Comparison of ENCODE assay signal across 1 cellular context in the genomic region with DNA sequence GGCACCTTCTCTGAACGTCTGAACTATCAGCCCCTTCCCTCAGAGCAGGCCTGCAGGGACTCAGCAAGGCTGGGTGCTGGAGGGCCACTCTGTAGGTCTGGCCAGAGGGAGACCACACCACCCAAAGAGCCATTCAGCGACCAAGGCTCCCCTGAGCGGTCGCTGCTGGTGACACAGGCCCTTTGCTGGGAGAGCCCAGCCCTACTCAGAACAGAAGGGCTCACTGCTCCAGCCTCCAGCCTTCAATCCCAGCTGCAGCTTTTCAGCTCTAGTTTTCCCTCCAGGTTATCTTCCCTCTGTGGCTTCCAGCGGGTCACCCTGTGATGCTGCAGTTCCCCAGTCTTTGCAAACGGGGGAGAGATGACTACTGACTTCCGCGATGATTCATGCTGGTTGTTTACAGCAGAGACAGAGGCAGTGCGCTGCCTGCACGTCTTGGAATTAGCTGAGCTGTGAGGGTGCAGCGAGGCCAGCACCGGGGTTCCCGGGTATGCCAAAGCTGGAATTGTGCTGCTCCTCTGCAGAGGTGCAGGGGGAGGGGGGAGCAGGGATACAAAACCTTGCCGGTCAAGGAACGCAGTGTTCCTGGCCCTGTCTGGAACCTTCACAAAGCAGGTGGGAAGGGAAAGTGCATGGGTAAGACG.
TF ChIP-seq lines count a peak whose summit lies in the region.

No MANE protein-coding gene starts in this region.

TF ChIP-seq in HepG2, 621 proteins besides CTCF, POLR2A, EP300 and RAD21 (continued from another document):
- TF ChIP-seq, protein P1, sequence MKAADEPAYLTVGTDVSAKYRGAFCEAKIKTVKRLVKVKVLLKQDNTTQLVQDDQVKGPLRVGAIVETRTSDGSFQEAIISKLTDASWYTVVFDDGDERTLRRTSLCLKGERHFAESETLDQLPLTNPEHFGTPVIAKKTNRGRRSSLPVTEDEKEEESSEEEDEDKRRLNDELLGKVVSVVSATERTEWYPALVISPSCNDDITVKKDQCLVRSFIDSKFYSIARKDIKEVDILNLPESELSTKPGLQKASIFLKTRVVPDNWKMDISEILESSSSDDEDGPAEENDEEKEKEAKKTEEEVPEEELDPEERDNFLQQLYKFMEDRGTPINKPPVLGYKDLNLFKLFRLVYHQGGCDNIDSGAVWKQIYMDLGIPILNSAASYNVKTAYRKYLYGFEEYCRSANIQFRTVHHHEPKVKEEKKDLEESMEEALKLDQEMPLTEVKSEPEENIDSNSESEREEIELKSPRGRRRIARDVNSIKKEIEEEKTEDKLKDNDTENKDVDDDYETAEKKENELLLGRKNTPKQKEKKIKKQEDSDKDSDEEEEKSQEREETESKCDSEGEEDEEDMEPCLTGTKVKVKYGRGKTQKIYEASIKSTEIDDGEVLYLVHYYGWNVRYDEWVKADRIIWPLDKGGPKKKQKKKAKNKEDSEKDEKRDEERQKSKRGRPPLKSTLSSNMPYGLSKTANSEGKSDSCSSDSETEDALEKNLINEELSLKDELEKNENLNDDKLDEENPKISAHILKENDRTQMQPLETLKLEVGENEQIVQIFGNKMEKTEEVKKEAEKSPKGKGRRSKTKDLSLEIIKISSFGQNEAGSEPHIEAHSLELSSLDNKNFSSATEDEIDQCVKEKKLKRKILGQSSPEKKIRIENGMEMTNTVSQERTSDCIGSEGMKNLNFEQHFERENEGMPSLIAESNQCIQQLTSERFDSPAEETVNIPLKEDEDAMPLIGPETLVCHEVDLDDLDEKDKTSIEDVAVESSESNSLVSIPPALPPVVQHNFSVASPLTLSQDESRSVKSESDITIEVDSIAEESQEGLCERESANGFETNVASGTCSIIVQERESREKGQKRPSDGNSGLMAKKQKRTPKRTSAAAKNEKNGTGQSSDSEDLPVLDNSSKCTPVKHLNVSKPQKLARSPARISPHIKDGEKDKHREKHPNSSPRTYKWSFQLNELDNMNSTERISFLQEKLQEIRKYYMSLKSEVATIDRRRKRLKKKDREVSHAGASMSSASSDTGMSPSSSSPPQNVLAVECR (CRISPR knock-in tag; IDR thresholded peaks at IDR 0.05; ENCODE audit: borderline replicate concordance): peak; percentile 48; the same call in 1 of the 2 replicates
TF ChIP-seq in HepG2: peak in this region for 131.
